29 cellular contexts compared by ENCODE assay signal in the genomic region with DNA sequence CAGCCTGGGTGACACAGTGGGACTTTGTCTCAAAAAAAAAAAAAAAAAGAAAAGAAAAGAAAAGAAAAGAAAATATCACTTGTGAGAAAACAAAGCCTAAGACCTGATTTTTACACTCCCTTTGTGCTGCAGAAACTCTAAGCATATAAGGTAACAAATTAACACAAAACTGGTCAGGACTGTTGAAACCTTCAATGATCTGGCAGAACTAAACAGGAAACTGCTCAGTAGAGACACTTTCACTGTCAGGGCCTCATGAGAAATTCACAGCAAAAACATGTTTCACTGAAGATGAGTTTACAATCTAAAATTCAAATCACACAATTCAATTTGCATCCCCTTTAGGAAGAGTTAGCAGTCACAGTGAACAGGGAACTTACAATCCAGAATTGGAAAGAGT.
"Had no signal": no experiment of that assay in that cellular context is flagged by ENCODE, and none has a peak within 500 bp of the region (broad histone marks: within the 10 kb centered on the region; RNA-seq: fewer than 3 reads in every experiment).

No MANE protein-coding gene starts in this region.

- H3K4me3 ChIP-seq: ascending aorta, breast epithelium, cardiac muscle cell, colonic mucosa, dorsolateral prefrontal cortex had no signal

- H3K27ac ChIP-seq: ascending aorta, breast epithelium, cardiac muscle cell, colonic mucosa, dorsolateral prefrontal cortex, WERI-Rb-1 had no signal

- H3K9me3 ChIP-seq: ascending aorta, breast epithelium, colonic mucosa had no signal

- DNase-seq: activated B cell treated with CpG ODN at 0.5 μM for 24 hours; activated CD4-positive, alpha-beta memory T cell treated with anti-CD3 and anti-CD28 coated beads, Interleukin-2, amount 10 ng/mL, durations not matched to agents 7 days and 5 days; activated CD4-positive, alpha-beta T cell treated with anti-CD3 and anti-CD28 coated beads for 36 hours; activated CD4-positive, alpha-beta T cell treated with anti-CD3 and anti-CD28 coated beads, Interleukin-2, amount 10 ng/mL, durations not matched to agents 24 days and 14 days; activated CD4-positive, CD25-positive, alpha-beta regulatory T cell treated with anti-CD3 and anti-CD28 coated beads, Interleukin-2, amount 50 U/mL, for 72 hours; activated CD8-positive, alpha-beta memory T cell treated with anti-CD3 and anti-CD28 coated beads, Interleukin-2, amount 50 U/mL, for 48 hours; activated gamma-delta T cell; activated naive CD4-positive, alpha-beta T cell; activated naive CD4-positive, alpha-beta T cell treated with anti-CD3 and anti-CD28 coated beads, Interleukin-2, amount 10 ng/mL, durations not matched to agents 7 days and 5 days; activated naive CD8-positive, alpha-beta T cell treated with anti-CD3 and anti-CD28 coated beads, Interleukin-2, amount 10 ng/mL, durations not matched to agents 7 days and 5 days; activated T-cell treated with anti-CD3 and anti-CD28 coated beads for 4 hours; activated T-cell treated with anti-CD3 and anti-CD28 coated beads, Interleukin-2, amount 50 U/mL, for 24 hours; activated T-cell treated with anti-CD3 and anti-CD28 coated beads, Interleukin-2, amount 50 U/mL, for 72 hours; central memory CD4-positive, alpha-beta T cell; cerebellar nuclear complex; colonic mucosa; dorsolateral prefrontal cortex; effector memory CD4-positive, alpha-beta T cell; endodermal cell; foreskin fibroblast; head of caudate nucleus; T-helper 17 cell; T1000; WERI-Rb-1 had no signal

- H3K4me1 ChIP-seq: ascending aorta, breast epithelium, colonic mucosa had no signal

- ATAC-seq: activated CD4-positive, alpha-beta T cell treated with anti-CD3 and anti-CD28 coated beads for 36 hours; activated naive CD4-positive, alpha-beta T cell treated with anti-CD3 and anti-CD28 coated beads, Interleukin-2, amount 50 U/mL, for 72 hours; activated T-cell treated with anti-CD3 and anti-CD28 coated beads, Interleukin-2, amount 50 U/mL, for 72 hours; esophagus mucosa; T-helper 17 cell had no signal

- H3K36me3 ChIP-seq: ascending aorta, breast epithelium, cardiac muscle cell, colonic mucosa, WERI-Rb-1 had no signal
